1 cellular context compared by ENCODE assay signal in genomic region chr3:197458179-197458707, GRCh38.
A peak's percentile ranks its signal among the peaks of the same experiment; 100 is the strongest.
TF ChIP-seq lines count a peak whose summit lies in the region.

No MANE protein-coding gene starts in this region.

TF ChIP-seq in HepG2, 621 proteins besides CTCF, POLR2A, EP300 and RAD21 (continued from another document and continues in another):
- no peak for TF ChIP-seq RORA (CRISPR knock-in tag; IDR thresholded peaks at IDR 0.05)
- no peak for TF ChIP-seq TSC22D2 (CRISPR knock-in tag; IDR thresholded peaks at IDR 0.05; ENCODE audit: borderline replicate concordance)
- TF ChIP-seq ZNF235 (CRISPR knock-in tag; IDR thresholded peaks at IDR 0.05; ENCODE audit: borderline replicate concordance), result no peak
- TF ChIP-seq, protein P1, sequence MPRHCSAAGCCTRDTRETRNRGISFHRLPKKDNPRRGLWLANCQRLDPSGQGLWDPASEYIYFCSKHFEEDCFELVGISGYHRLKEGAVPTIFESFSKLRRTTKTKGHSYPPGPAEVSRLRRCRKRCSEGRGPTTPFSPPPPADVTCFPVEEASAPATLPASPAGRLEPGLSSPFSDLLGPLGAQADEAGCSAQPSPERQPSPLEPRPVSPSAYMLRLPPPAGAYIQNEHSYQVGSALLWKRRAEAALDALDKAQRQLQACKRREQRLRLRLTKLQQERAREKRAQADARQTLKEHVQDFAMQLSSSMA (CRISPR knock-in tag; IDR thresholded peaks at IDR 0.05), result no peak; the same call in 1 of the 2 replicates
- TF ChIP-seq HDAC6 (IDR thresholded peaks at IDR 0.05; ENCODE audit: low read depth, low read length), result no peak
- TF ChIP-seq ELF4 (CRISPR knock-in tag; IDR thresholded peaks at IDR 0.05; ENCODE audit: borderline replicate concordance), result no peak
- no peak for TF ChIP-seq DNMT3B (CRISPR knock-in tag; conservative IDR thresholded peaks at IDR 0.05)
- TF ChIP-seq ZFX (CRISPR knock-in tag; IDR thresholded peaks at IDR 0.05; ENCODE audit: low read depth), result 0 out of 2 replicates have a peak, but pooled peaks have one; percentile 28
- no peak for TF ChIP-seq FOXA1 (IDR thresholded peaks at IDR 0.05)
- no peak for TF ChIP-seq FOXA1 (CRISPR knock-in tag; IDR thresholded peaks at IDR 0.05)
- TF ChIP-seq HOXA5 (CRISPR knock-in tag; IDR thresholded peaks at IDR 0.05), result 0 out of 2 replicates have a peak, but pooled peaks have one; percentile 26
- no peak for TF ChIP-seq ZNF652 (CRISPR knock-in tag; IDR thresholded peaks at IDR 0.05; ENCODE audit: borderline replicate concordance, low read depth)
- TF ChIP-seq ADNP (CRISPR knock-in tag; IDR thresholded peaks at IDR 0.05), result no peak
- TF ChIP-seq YY1 (IDR thresholded peaks at IDR 0.05; ENCODE audit: insufficient read depth, insufficient replicate concordance, low read depth, low read length), result peak; percentile 59
- no peak for TF ChIP-seq THAP11 (CRISPR knock-in tag; IDR thresholded peaks at IDR 0.05)
- 0 out of 2 replicates have a peak, but pooled peaks have one; percentile 25 for TF ChIP-seq POGK (CRISPR knock-in tag; conservative IDR thresholded peaks at IDR 0.05)
- TF ChIP-seq SRF (IDR thresholded peaks at IDR 0.05; ENCODE audit: low read depth, low read length), result no peak
- no peak; the same call in 1 of the 2 replicates for TF ChIP-seq ZBTB7B (CRISPR knock-in tag; IDR thresholded peaks at IDR 0.05)
- TF ChIP-seq MEF2D (CRISPR knock-in tag; IDR thresholded peaks at IDR 0.05), result no peak
- TF ChIP-seq ZNF678 (CRISPR knock-in tag; IDR thresholded peaks at IDR 0.05), result no peak
- TF ChIP-seq, protein P2, sequence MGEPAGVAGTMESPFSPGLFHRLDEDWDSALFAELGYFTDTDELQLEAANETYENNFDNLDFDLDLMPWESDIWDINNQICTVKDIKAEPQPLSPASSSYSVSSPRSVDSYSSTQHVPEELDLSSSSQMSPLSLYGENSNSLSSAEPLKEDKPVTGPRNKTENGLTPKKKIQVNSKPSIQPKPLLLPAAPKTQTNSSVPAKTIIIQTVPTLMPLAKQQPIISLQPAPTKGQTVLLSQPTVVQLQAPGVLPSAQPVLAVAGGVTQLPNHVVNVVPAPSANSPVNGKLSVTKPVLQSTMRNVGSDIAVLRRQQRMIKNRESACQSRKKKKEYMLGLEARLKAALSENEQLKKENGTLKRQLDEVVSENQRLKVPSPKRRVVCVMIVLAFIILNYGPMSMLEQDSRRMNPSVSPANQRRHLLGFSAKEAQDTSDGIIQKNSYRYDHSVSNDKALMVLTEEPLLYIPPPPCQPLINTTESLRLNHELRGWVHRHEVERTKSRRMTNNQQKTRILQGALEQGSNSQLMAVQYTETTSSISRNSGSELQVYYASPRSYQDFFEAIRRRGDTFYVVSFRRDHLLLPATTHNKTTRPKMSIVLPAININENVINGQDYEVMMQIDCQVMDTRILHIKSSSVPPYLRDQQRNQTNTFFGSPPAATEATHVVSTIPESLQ (CRISPR knock-in tag; conservative IDR thresholded peaks at IDR 0.05), result no peak
- TF ChIP-seq ZMYM3 (CRISPR knock-in tag; IDR thresholded peaks at IDR 0.05), result peak; percentile 22; the same call in 1 of the 2 replicates
- TF ChIP-seq ZNF557 (CRISPR knock-in tag; IDR thresholded peaks at IDR 0.05), result no peak
- peak; percentile 75 for TF ChIP-seq ZNF687 (CRISPR knock-in tag; IDR thresholded peaks at IDR 0.05)
- TF ChIP-seq PITX1 (CRISPR knock-in tag; IDR thresholded peaks at IDR 0.05), result no peak
- TF ChIP-seq NFRKB (IDR thresholded peaks at IDR 0.05), result no peak
- TF ChIP-seq ZNF674 (CRISPR knock-in tag; IDR thresholded peaks at IDR 0.05; ENCODE audit: low read depth), result no peak
- no peak for TF ChIP-seq ZNF777 (CRISPR knock-in tag; IDR thresholded peaks at IDR 0.05)
- no peak for TF ChIP-seq HOXA7 (CRISPR knock-in tag; IDR thresholded peaks at IDR 0.05)
- no peak for TF ChIP-seq SSRP1 (CRISPR knock-in tag; IDR thresholded peaks at IDR 0.05)
- 0 out of 2 replicates have a peak, but pooled peaks have one; percentile 24 for TF ChIP-seq ZNF800 (CRISPR knock-in tag; IDR thresholded peaks at IDR 0.05)
- TF ChIP-seq DPF2 (CRISPR knock-in tag; IDR thresholded peaks at IDR 0.05; ENCODE audit: borderline replicate concordance, low read depth), result no peak
- no peak for TF ChIP-seq ZFP90 (CRISPR knock-in tag; IDR thresholded peaks at IDR 0.05; ENCODE audit: borderline replicate concordance)
- peak; percentile 50; the same call in 1 of the 2 replicates for TF ChIP-seq MXD4 (CRISPR knock-in tag; IDR thresholded peaks at IDR 0.05)
- peak; percentile 72 for TF ChIP-seq HDAC2 (CRISPR knock-in tag; IDR thresholded peaks at IDR 0.05)
- no peak for TF ChIP-seq DBP (CRISPR knock-in tag; IDR thresholded peaks at IDR 0.05; ENCODE audit: not compliant biosample characterization)
- no peak for TF ChIP-seq RCOR2 (CRISPR knock-in tag; IDR thresholded peaks at IDR 0.05)
- no peak for TF ChIP-seq SYNCRIP (IDR thresholded peaks at IDR 0.05; ENCODE audit: insufficient read depth, low read depth, low read length)
- TF ChIP-seq RBM39 (IDR thresholded peaks at IDR 0.05; ENCODE audit: low read depth, low read length, poor library complexity, severe bottlenecking), result no peak
- TF ChIP-seq ZNF530 (CRISPR knock-in tag; IDR thresholded peaks at IDR 0.05; ENCODE audit: low read depth), result no peak
- TF ChIP-seq SMAD9 (CRISPR knock-in tag; IDR thresholded peaks at IDR 0.05), result no peak
- TF ChIP-seq ZNF552 (CRISPR knock-in tag; IDR thresholded peaks at IDR 0.05; ENCODE audit: borderline replicate concordance), result no peak
- TF ChIP-seq, protein P3, sequence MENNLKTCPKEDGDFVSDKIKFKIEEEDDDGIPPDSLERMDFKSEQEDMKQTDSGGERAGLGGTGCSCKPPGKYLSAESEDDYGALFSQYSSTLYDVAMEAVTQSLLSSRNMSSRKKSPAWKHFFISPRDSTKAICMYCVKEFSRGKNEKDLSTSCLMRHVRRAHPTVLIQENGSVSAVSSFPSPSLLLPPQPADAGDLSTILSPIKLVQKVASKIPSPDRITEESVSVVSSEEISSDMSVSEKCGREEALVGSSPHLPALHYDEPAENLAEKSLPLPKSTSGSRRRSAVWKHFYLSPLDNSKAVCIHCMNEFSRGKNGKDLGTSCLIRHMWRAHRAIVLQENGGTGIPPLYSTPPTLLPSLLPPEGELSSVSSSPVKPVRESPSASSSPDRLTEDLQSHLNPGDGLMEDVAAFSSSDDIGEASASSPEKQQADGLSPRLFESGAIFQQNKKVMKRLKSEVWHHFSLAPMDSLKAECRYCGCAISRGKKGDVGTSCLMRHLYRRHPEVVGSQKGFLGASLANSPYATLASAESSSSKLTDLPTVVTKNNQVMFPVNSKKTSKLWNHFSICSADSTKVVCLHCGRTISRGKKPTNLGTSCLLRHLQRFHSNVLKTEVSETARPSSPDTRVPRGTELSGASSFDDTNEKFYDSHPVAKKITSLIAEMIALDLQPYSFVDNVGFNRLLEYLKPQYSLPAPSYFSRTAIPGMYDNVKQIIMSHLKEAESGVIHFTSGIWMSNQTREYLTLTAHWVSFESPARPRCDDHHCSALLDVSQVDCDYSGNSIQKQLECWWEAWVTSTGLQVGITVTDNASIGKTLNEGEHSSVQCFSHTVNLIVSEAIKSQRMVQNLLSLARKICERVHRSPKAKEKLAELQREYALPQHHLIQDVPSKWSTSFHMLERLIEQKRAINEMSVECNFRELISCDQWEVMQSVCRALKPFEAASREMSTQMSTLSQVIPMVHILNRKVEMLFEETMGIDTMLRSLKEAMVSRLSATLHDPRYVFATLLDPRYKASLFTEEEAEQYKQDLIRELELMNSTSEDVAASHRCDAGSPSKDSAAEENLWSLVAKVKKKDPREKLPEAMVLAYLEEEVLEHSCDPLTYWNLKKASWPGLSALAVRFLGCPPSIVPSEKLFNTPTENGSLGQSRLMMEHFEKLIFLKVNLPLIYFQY (CRISPR knock-in tag; IDR thresholded peaks at IDR 0.05; ENCODE audit: borderline replicate concordance), result no peak
- TF ChIP-seq KAT7 (CRISPR knock-in tag; IDR thresholded peaks at IDR 0.05; ENCODE audit: borderline replicate concordance), result no peak
- no peak for TF ChIP-seq ZNF136 (CRISPR knock-in tag; IDR thresholded peaks at IDR 0.05; ENCODE audit: low read depth)
- TF ChIP-seq HIC2 (CRISPR knock-in tag; IDR thresholded peaks at IDR 0.05; ENCODE audit: low read depth), result peak; percentile 81
- no peak for TF ChIP-seq BRD4 (CRISPR knock-in tag; IDR thresholded peaks at IDR 0.05)
- no peak for TF ChIP-seq DR1 (CRISPR knock-in tag; IDR thresholded peaks at IDR 0.05)
- TF ChIP-seq NFE2 (CRISPR knock-in tag; IDR thresholded peaks at IDR 0.05), result no peak
- no peak for TF ChIP-seq SIX1 (CRISPR knock-in tag; IDR thresholded peaks at IDR 0.05; ENCODE audit: borderline replicate concordance)
- TF ChIP-seq ZNF549 (CRISPR knock-in tag; IDR thresholded peaks at IDR 0.05), result peak; percentile 62; the same call in 1 of the 2 replicates
- TF ChIP-seq HOXA3 (CRISPR knock-in tag; IDR thresholded peaks at IDR 0.05), result peak; percentile 52; the same call in 1 of the 2 replicates
- TF ChIP-seq MTF1 (CRISPR knock-in tag; IDR thresholded peaks at IDR 0.05), result no peak
- TF ChIP-seq RARG (CRISPR knock-in tag; IDR thresholded peaks at IDR 0.05; ENCODE audit: low read depth), result no peak
- TF ChIP-seq HES4 (CRISPR knock-in tag; IDR thresholded peaks at IDR 0.05; ENCODE audit: borderline replicate concordance), result no peak
- TF ChIP-seq FOXC1 (CRISPR knock-in tag; IDR thresholded peaks at IDR 0.05; ENCODE audit: borderline replicate concordance), result peak; percentile 11; the same call in 1 of the 2 replicates
- TF ChIP-seq SIX4 (CRISPR knock-in tag; IDR thresholded peaks at IDR 0.05), result no peak
- peak; percentile 29; the same call in 1 of the 2 replicates for TF ChIP-seq KDM2A (CRISPR knock-in tag; IDR thresholded peaks at IDR 0.05; ENCODE audit: borderline replicate concordance, low read depth)
